23 cellular contexts compared by ENCODE assay signal in genomic region chr3:136181741-136182140, GRCh38.
"Had no signal": no experiment of that assay in that cellular context is flagged by ENCODE, and none has a peak within 500 bp of the region (broad histone marks: within the 10 kb centered on the region; RNA-seq: fewer than 3 reads in every experiment).

No MANE protein-coding gene starts in this region.

- H3K27ac ChIP-seq: breast epithelium, esophagus squamous epithelium, hepatocyte, tibial artery, uterus had no signal

- H3K27me3 ChIP-seq: adrenal gland, breast epithelium, esophagus squamous epithelium, hepatocyte, neural progenitor cell, tibial artery, uterus had no signal

- DNase-seq: activated CD4-positive, alpha-beta T cell treated with anti-CD3 and anti-CD28 coated beads, Interleukin-2, amount 50 U/mL, for 48 hours; activated gamma-delta T cell; activated T-cell treated with anti-CD3 and anti-CD28 coated beads for 4 hours; cerebellar nuclear complex; effector CD8-positive, alpha-beta T cell; esophagus squamous epithelium; midbrain; stimulated activated naive CD8-positive, alpha-beta T cell treated with anti-CD3 and anti-CD28 coated beads, Interleukin-15, Interleukin-2, amounts not matched to agents 100 U/mL and 50 U/mL, for 24 hours; substantia nigra; SW 1271; tibial artery; uterus had no signal

- H3K4me2 ChIP-seq: hepatocyte, neural progenitor cell had no signal

- H3K36me3 ChIP-seq: adrenal gland, breast epithelium, esophagus squamous epithelium, neural progenitor cell, tibial artery, uterus had no signal

- H3K9me3 ChIP-seq: adrenal gland, breast epithelium, esophagus squamous epithelium, tibial artery, uterus had no signal

- H3K4me3 ChIP-seq: adrenal gland, breast epithelium, esophagus squamous epithelium, hepatocyte, neural progenitor cell, tibial artery, uterus had no signal

- H3K27ac Mint-ChIP-seq: neural progenitor cell had no signal

- FAIRE-seq: astrocyte, endothelial cell of umbilical vein, keratinocyte, TTC549 had no signal

- H3K4me3 Mint-ChIP-seq: dendritic cell treated with granulocyte-macrophage colony-stimulating factor and Interleukin-4, amounts not matched to agents 40 ng/mL and 50 ng/mL, for 4 days; neural progenitor cell had no signal

- H3K27me3 Mint-ChIP-seq: dendritic cell treated with granulocyte-macrophage colony-stimulating factor and Interleukin-4, amounts not matched to agents 40 ng/mL and 50 ng/mL, for 4 days; progenitor cell of endocrine pancreas had no signal

- H3K9me3 Mint-ChIP-seq: activated naive CD4-positive, alpha-beta T cell treated with anti-CD3 and anti-CD28 coated beads, Interleukin-2, amount 50 U/mL, for 72 hours; dendritic cell treated with granulocyte-macrophage colony-stimulating factor and Interleukin-4, amounts not matched to agents 40 ng/mL and 50 ng/mL, for 4 days had no signal
